ENCODE assay signal across 14 cellular contexts in the genomic region with DNA sequence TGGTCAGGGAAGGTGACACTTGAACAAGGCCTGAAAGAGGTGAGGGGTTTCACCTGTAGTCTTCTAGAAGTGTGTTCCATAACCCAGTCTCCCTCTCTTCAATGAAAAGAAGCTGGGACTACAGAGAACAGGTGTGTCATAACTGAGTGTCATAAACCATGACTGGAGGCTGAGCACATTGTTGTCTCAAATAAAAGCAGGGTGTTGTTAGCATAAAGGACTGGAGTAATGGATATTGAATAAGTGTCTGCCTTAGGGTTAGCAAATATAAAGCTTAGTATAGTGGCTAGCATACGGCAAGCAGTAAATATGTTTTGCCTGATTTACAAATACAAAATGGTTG.
DNase-seq lines count a peak whose midpoint lies in the region; TF ChIP-seq lines count a peak whose summit lies in the region.
"Had no signal": no experiment of that assay in that cellular context is flagged by ENCODE, and none has a peak within 500 bp of the region (broad histone marks: within the 10 kb centered on the region; RNA-seq: fewer than 3 reads in every experiment).

No MANE protein-coding gene starts in this region.

- no peaks in the 10 kb centered on the region for H4K20me1 ChIP-seq in hepatocyte (ENCODE audit: insufficient read depth, poor library complexity, severe bottlenecking)

- DNase-seq in DMS153 (lab: John Stamatoyannopoulos, UW) = peak; percentile 94
- peak; percentile 10 for DNase-seq in NCI-H1436 (lab: John Stamatoyannopoulos, UW)
- DNase-seq in NCI-H774 (lab: John Stamatoyannopoulos, UW) = peak; percentile 89
- peak; percentile 35 for DNase-seq in hepatocyte (ENCODE audit: low spot score)
- DNase-seq in activated gamma-delta T cell (lab: John Stamatoyannopoulos, UW) = no peak
- DNase-seq in putamen (ENCODE audit: low spot score) = no peak
- no peak for DNase-seq in A172 (ENCODE audit: low spot score)
- no peak for DNase-seq in NOMO-1 treated with dmso at 0.1 percent for 144 hours (lab: John Stamatoyannopoulos, UW; ENCODE audit: unreplicated experiment)
- DNase-seq: activated CD4-positive, alpha-beta T cell treated with anti-CD3 and anti-CD28 coated beads for 1 hour; activated CD8-positive, alpha-beta memory T cell treated with anti-CD3 and anti-CD28 coated beads, Interleukin-2, amount 50 U/mL, for 48 hours; activated naive CD4-positive, alpha-beta T cell treated with anti-CD3 and anti-CD28 coated beads for 36 hours; RPMI8226; T-helper 17 cell had no signal

- H3K4me2 ChIP-seq in hepatocyte = peak overlapping the region; percentile 38

- H3K4me1 ChIP-seq in hepatocyte (ENCODE audit: insufficient read depth) = peaks cover 23% of the 10 kb centered on the region

- H3K27me3 ChIP-seq in hepatocyte = no peaks in the 10 kb centered on the region
- H3K27me3 ChIP-seq: gastroesophageal sphincter had no signal

- no peaks in the 10 kb centered on the region for H3K79me2 ChIP-seq in hepatocyte

- H3K27ac ChIP-seq in hepatocyte = peak overlapping the region; percentile 81
- H3K27ac ChIP-seq: gastroesophageal sphincter had no signal

- H3K36me3 ChIP-seq in hepatocyte (replicated peaks; ENCODE audit: insufficient read depth, low read depth) = no peaks in the 10 kb centered on the region
- H3K36me3 ChIP-seq: gastroesophageal sphincter had no signal

- H3K9me3 ChIP-seq in hepatocyte (ENCODE audit: low read depth) = no peaks in the 10 kb centered on the region
- H3K9me3 ChIP-seq: gastroesophageal sphincter had no signal

- no peaks in the 10 kb centered on the region for H3K9me2 ChIP-seq in hepatocyte (replicated peaks; ENCODE audit: insufficient read depth)

- WGBS in hepatocyte (ENCODE audit: low lambda C conversion rate, missing lambda C conversion rate) = 79% methylated on average over 1 of the region's 1 CpG

- TF ChIP-seq CTCF in hepatocyte (IDR thresholded peaks at IDR 0.05; ENCODE audit: poor library complexity) = no peak

- no peak overlapping the region for H2AFZ ChIP-seq in hepatocyte

- H3K4me3 ChIP-seq in hepatocyte = no peak overlapping the region
- H3K4me3 ChIP-seq: gastroesophageal sphincter had no signal

Comparison
In these comparisons a context has a peak if more than half of its experiments do, and no peak if none do; other contexts are left out.
1. DNase-seq: peak in DMS153 (single experiment), NCI-H1436 (single experiment), NCI-H774 (single experiment) and hepatocyte (single experiment); none in activated gamma-delta T cell (single experiment), putamen (single experiment), A172 (single experiment) and NOMO-1 treated with dmso at 0.1 percent for 144 hours (single experiment).